8 cellular contexts compared by ENCODE assay signal in genomic region chr2:151374426-151374825, GRCh38. TPM values are rescaled to one million over a fixed set of nuclear protein-coding genes. Genes with fewer than 3 reads are reported as not detected.
DNase-seq lines count a peak whose midpoint lies in the region; ATAC-seq and TF ChIP-seq lines count a peak whose summit lies in the region.
"Had no signal": no experiment of that assay in that cellular context is flagged by ENCODE, and none has a peak within 500 bp of the region (broad histone marks: within the 10 kb centered on the region; RNA-seq: fewer than 3 reads in every experiment).

No MANE protein-coding gene starts in this region.

- H3K9me3 ChIP-seq in SK-N-SH = no peaks in the 10 kb centered on the region
- H3K9me3 ChIP-seq: heart left ventricle had no signal

- H3F3A ChIP-seq in SK-N-SH (replicated peaks; ENCODE audit: insufficient read depth) = peaks cover 19% of the 10 kb centered on the region

- no peaks in the 10 kb centered on the region for H3K9me2 ChIP-seq in SK-N-SH

- H3K27ac ChIP-seq in SK-N-SH (ENCODE audit: low read depth in 2 of 2, low read length in 1 of 2) = peak overlapping the region in 1 of 2 experiments; percentile 91; a peak in 2 of 4 replicates
- H3K27ac ChIP-seq: heart left ventricle had no signal

- WGBS in SK-N-SH (ENCODE audit: low lambda C conversion rate) = 13% methylated on average over 3 of the region's 3 CpGs

- no peaks in the 10 kb centered on the region for H4K20me1 ChIP-seq in SK-N-SH (ENCODE audit: insufficient read depth)

- H3K4me3 ChIP-seq in SK-N-SH (ENCODE audit: low read depth in 2 of 2, low read length in 1 of 2) = no peak overlapping the region
- H3K4me3 ChIP-seq: heart left ventricle had no signal

- H3K36me3 ChIP-seq in SK-N-SH (replicated peaks in 1 of 2; ENCODE audit: control insufficient read depth in 1 of 2, insufficient read depth in 2 of 2, low read length in 1 of 2) = peaks cover 0 to 3% of the 10 kb centered on the region in 2 experiments

- H3K4me2 ChIP-seq in SK-N-SH = peak overlapping the region; percentile 63

- H3K9ac ChIP-seq in SK-N-SH = peak overlapping the region; percentile 51; the same call in 1 of the 2 replicates

- H3K27me3 ChIP-seq in SK-N-SH (ENCODE audit: insufficient read depth) = no peaks in the 10 kb centered on the region
- H3K27me3 ChIP-seq: heart left ventricle had no signal

- peak overlapping the region; percentile 80; the same call in 1 of the 2 replicates for H2AFZ ChIP-seq in SK-N-SH (ENCODE audit: low read depth)

- ATAC-seq in GM18873 (IDR thresholded peaks at IDR 0.05; ENCODE audit: low FRiP score, unreplicated experiment) = peak; percentile 98
- peak; percentile 98 for ATAC-seq in HG02840 (IDR thresholded peaks at IDR 0.05; ENCODE audit: low FRiP score, unreplicated experiment)

- CTCF ChIA-PET in SK-N-SH (lab: Yijun Ruan, JAX) = interaction anchor here (1.6 kb wide), 1 partner anchor 64 kb away, joined by 3 read pairs; no protein-coding TSS in a partner anchor

- TF ChIP-seq CTCF in SK-N-SH (IDR thresholded peaks at IDR 0.05) = no peak

- POLR2A ChIA-PET in SK-N-SH (lab: Yijun Ruan, JAX) = no interaction called here

- peaks cover 0 to 20% of the 10 kb centered on the region in 2 experiments; a peak in 2 of 4 replicates for H3K4me1 ChIP-seq in SK-N-SH (ENCODE audit: control insufficient read depth in 1 of 2, insufficient read depth in 2 of 2, low read depth in 1 of 2, low read length in 1 of 2)
- H3K4me1 ChIP-seq: heart left ventricle had no signal

- peak in 1 of 2 experiments; percentile 55; a peak in 1 of 4 replicates for TF ChIP-seq EP300 in SK-N-SH (IDR thresholded peaks at IDR 0.05; ENCODE audit: borderline replicate concordance in 1 of 2, low read depth in 1 of 2, low read length in 1 of 2)

- no peaks in the 10 kb centered on the region for H3K79me2 ChIP-seq in SK-N-SH (ENCODE audit: insufficient read depth)

- no peak for DNase-seq in SK-N-SH
- DNase-seq in renal cortical epithelial cell (ENCODE audit: low read depth) = peak; percentile 97
- no peak for DNase-seq in mesenteric fat pad (ENCODE audit: low spot score)
- DNase-seq in NCI-H2196 (lab: John Stamatoyannopoulos, UW; ENCODE audit: unreplicated experiment) = no peak
- no peak for DNase-seq in NCI-H2029 treated with DMSO at 0.1 percent for 48 hours (lab: John Stamatoyannopoulos, UW)
- DNase-seq: heart left ventricle had no signal

- no peak for TF ChIP-seq RAD21 in SK-N-SH (IDR thresholded peaks at IDR 0.05; ENCODE audit: low read length)

TF ChIP-seq in SK-N-SH, 30 proteins besides CTCF, POLR2A, EP300 and RAD21:
- TF ChIP-seq NRF1 (IDR thresholded peaks at IDR 0.05; ENCODE audit: low read depth, low read length) (no peak), TAF1 (IDR thresholded peaks at IDR 0.05; ENCODE audit: borderline replicate concordance, low read depth, low read length) (no peak), JUND (IDR thresholded peaks at IDR 0.05) (peak; percentile 42), SMC3 (IDR thresholded peaks at IDR 0.05; ENCODE audit: low read depth, low read length) (no peak), FOSL2 (IDR thresholded peaks at IDR 0.05; ENCODE audit: borderline replicate concordance, low read depth) (peak; percentile 81), RCOR1 (IDR thresholded peaks at IDR 0.05; ENCODE audit: low read length) (no peak), PBX3 (IDR thresholded peaks at IDR 0.05) (peak; percentile 64), GABPA (IDR thresholded peaks at IDR 0.05; ENCODE audit: low read depth) (0 out of 2 replicates have a peak, but pooled peaks have one; percentile 26), TCF12 (IDR thresholded peaks at IDR 0.05) (peak; percentile 67; the same call in 1 of the 2 replicates), IRF3 (IDR thresholded peaks at IDR 0.05; ENCODE audit: low read depth, low read length) (no peak)

RNA-seq across cellular contexts. Expression of gene TNFAIP6, which starts 17.0 kb away (rescaled TPM):
- 0.58 and 1.0 TPM in 2 replicates for polyA plus RNA-seq in SK-N-SH (2012; rRNA removed)
- 1.6 and 1.7 TPM in 2 replicates for polyA plus RNA-seq in SK-N-SH (2012; cell fraction: cytosol; rRNA removed)
- 0.50 and 1.3 TPM in 2 replicates for polyA plus RNA-seq in SK-N-SH (2012; cell fraction: nucleus; rRNA removed)
- total RNA-seq in renal cortical epithelial cell (1.8 and 9.4 TPM in 2 replicates), mesenteric fat pad (25.4 TPM)

RNA-seq across cellular contexts. Expression of gene RIF1, which starts 35.3 kb away (rescaled TPM):
- polyA plus RNA-seq in SK-N-SH (2012; rRNA removed) = 2.4 and 3.0 TPM in 2 replicates
- 2.8 and 2.9 TPM in 2 replicates for polyA plus RNA-seq in SK-N-SH (2012; cell fraction: cytosol; rRNA removed)
- 4.6 and 8.3 TPM in 2 replicates for polyA plus RNA-seq in SK-N-SH (2012; cell fraction: nucleus; rRNA removed)
- total RNA-seq in renal cortical epithelial cell (36.5 and 41.8 TPM in 2 replicates), mesenteric fat pad (33.8 TPM)
